8 cellular contexts compared by ENCODE assay signal in genomic region chr10:62818426-62819011, GRCh38. TPM values are rescaled to one million over a fixed set of nuclear protein-coding genes. Genes with fewer than 3 reads are reported as not detected.
A peak's percentile ranks its signal among the peaks of the same experiment; 100 is the strongest.
DNase-seq lines count a peak whose midpoint lies in the region; ATAC-seq and TF ChIP-seq lines count a peak whose summit lies in the region.

No MANE protein-coding gene starts in this region.

- H3K36me3 Mint-ChIP-seq in WTC11, result no peaks in the 10 kb centered on the region

- CTCF ChIA-PET in WTC11 (lab: Charles Lee), result interaction anchor here (0.5 to 5.9 kb wide), 25 partner anchors 10 to 339 kb away, joined by 3 to 99 read pairs (median 4); partner anchors contain the start of genes ADO and NRBF2

- TF ChIP-seq CTCF in GM20000 (IDR thresholded peaks at IDR 0.05; ENCODE audit: extremely low read depth, missing control alignments) (peak; percentile 24), WTC11 (IDR thresholded peaks at IDR 0.05) (no peak)

- peak overlapping the region; percentile 65 for H3K4me3 Mint-ChIP-seq in WTC11

- DNase-seq in GM20000 (ENCODE audit: low spot score) (peak; percentile 72), WTC11 (ENCODE audit: low spot score) (peak; percentile 73), ecto neural progenitor cell (ENCODE audit: low spot score) (peak; percentile 76), myocyte (ENCODE audit: low read depth) (peak; percentile 32), substantia nigra (lab: John Stamatoyannopoulos, UW) (peak in 26 of 49 donors; percentile 13 to 70 (median 36)), NCI-H510A (lab: John Stamatoyannopoulos, UW) (no peak), hippocampal formation (lab: John Stamatoyannopoulos, UW) (no peak)

- peaks cover 30% of the 10 kb centered on the region for H3K4me1 Mint-ChIP-seq in WTC11

- no peak overlapping the region for H3K27ac ChIP-seq in substantia nigra (ENCODE audit: low read depth, low read length, poor library complexity, severe bottlenecking)

- H3K9me3 Mint-ChIP-seq in WTC11, result no peaks in the 10 kb centered on the region

- H3K27ac Mint-ChIP-seq in WTC11, result no peak overlapping the region

- ATAC-seq in WTC11 (no peak), GM19328 (IDR thresholded peaks at IDR 0.05; ENCODE audit: unreplicated experiment) (no peak)

- POLR2A ChIA-PET in WTC11 (lab: Charles Lee), result interaction anchor here (0.7 to 1.3 kb wide), 3 partner anchors 14 to 211 kb away, joined by 3 to 4 read pairs (median 3); partner anchors contain the start of gene ADO

- H3K27me3 Mint-ChIP-seq in WTC11 (ENCODE audit: low read depth), result peaks cover 79% of the 10 kb centered on the region

TF ChIP-seq in WTC11, 78 proteins besides CTCF, POLR2A, EP300 and RAD21 (continues in another document):
- peak; percentile 69 for TF ChIP-seq SP1 (CRISPR knock-in tag; conservative IDR thresholded peaks at IDR 0.05)
- no peak for TF ChIP-seq ZSCAN18 (CRISPR knock-in tag; IDR thresholded peaks at IDR 0.05)
- peak; percentile 96 for TF ChIP-seq RELA (CRISPR knock-in tag; IDR thresholded peaks at IDR 0.05; ENCODE audit: borderline replicate concordance)
- no peak for TF ChIP-seq GRHL2 (CRISPR knock-in tag; IDR thresholded peaks at IDR 0.05; ENCODE audit: insufficient replicate concordance, severe bottlenecking)
- peak; percentile 99 for TF ChIP-seq FOXP4 (CRISPR knock-in tag; IDR thresholded peaks at IDR 0.05)
- TF ChIP-seq CDX4 (CRISPR knock-in tag; IDR thresholded peaks at IDR 0.05; ENCODE audit: borderline replicate concordance), result no peak
- 0 out of 2 replicates have a peak, but pooled peaks have one; percentile 35 for TF ChIP-seq AR (CRISPR knock-in tag; IDR thresholded peaks at IDR 0.05)
- TF ChIP-seq ZNF121 (CRISPR knock-in tag; IDR thresholded peaks at IDR 0.05), result no peak
- TF ChIP-seq ZNF425 (CRISPR knock-in tag; conservative IDR thresholded peaks at IDR 0.05), result no peak
- peak; percentile 95 for TF ChIP-seq ESRRA (CRISPR knock-in tag; IDR thresholded peaks at IDR 0.05; ENCODE audit: borderline replicate concordance)
- TF ChIP-seq ETV6 (CRISPR knock-in tag; IDR thresholded peaks at IDR 0.05), result peak; percentile 98
- peak; percentile 65; the same call in 1 of the 2 replicates for TF ChIP-seq ATF2 (CRISPR knock-in tag; IDR thresholded peaks at IDR 0.05; ENCODE audit: borderline replicate concordance, low read depth)
- peak; percentile 89 for TF ChIP-seq CREM (CRISPR knock-in tag; IDR thresholded peaks at IDR 0.05)
- TF ChIP-seq USF2 (CRISPR knock-in tag; IDR thresholded peaks at IDR 0.05), result peak; percentile 52; the same call in 1 of the 2 replicates
- TF ChIP-seq NFE2L1 (CRISPR knock-in tag; IDR thresholded peaks at IDR 0.05), result peak; percentile 93; the same call in 1 of the 2 replicates

RNA-seq across cellular contexts. Expression of gene EGR2, which starts 2.4 kb away (rescaled TPM):
- total RNA-seq in WTC11 (2021), result 0.92 to 1.6 TPM (median 1.6 TPM) in 3 replicates
- 2.3 and 5.3 TPM in 2 replicates for total RNA-seq in myocyte
- 41.6 TPM for polyA plus RNA-seq in myocyte (2012)

RNA-seq across cellular contexts. Expression of gene ADO, which starts 14.0 kb away (rescaled TPM):
- total RNA-seq in WTC11 (2021) (29.3 to 30.6 TPM (median 29.8 TPM) in 3 replicates), myocyte (34.5 and 34.9 TPM in 2 replicates)
- 26.5 TPM for polyA plus RNA-seq in myocyte (2012)

Comparison
In these comparisons a context has a peak if more than half of its experiments do, and no peak if none do; other contexts are left out.
1. DNase-seq: peak in GM20000 (single experiment), WTC11 (single experiment), ecto neural progenitor cell (single experiment), myocyte (single experiment) and substantia nigra (26 of 49); none in NCI-H510A (single experiment) and hippocampal formation (0 of 2).